Comparison of ENCODE assay signal across 21 cellular contexts in the genomic region with DNA sequence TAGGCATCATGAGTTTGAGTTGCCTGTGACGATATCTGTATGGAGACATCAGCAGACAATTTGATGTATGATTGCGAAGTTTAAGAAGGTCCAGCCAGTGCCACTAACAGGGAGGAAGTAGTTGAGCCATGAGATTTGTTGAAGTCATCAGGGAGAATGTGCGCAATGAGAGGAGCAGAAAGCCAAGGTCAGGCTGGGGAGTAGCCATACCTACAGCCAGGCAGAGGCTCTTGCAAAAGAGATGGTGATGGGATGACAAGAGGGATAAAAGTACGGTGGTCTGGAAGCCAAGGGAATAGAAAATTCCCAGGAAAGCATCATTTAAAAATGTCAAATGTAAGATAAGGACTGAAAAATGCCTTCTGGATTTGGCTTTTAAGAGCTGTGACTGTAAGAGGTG. TPM values are rescaled to one million over a fixed set of nuclear protein-coding genes. Genes with fewer than 3 reads are reported as not detected.
DNase-seq lines count a peak whose midpoint lies in the region; ATAC-seq and TF ChIP-seq lines count a peak whose summit lies in the region.
"Had no signal": no experiment of that assay in that cellular context is flagged by ENCODE, and none has a peak within 500 bp of the region (broad histone marks: within the 10 kb centered on the region; RNA-seq: fewer than 3 reads in every experiment).

No MANE protein-coding gene starts in this region.

- H3K9me3 Mint-ChIP-seq in HFFc6: no peaks in the 10 kb centered on the region
- H3K9me3 Mint-ChIP-seq: neural crest cell; T-helper 1 cell treated with Interleukin-12 subunit alpha and Interleukin-12 subunit beta and Interleukin-4 antibody, amounts not matched to agents 30 μg/mL and 1 μg/mL, for 36 hours had no signal

- no peak for ATAC-seq in HG03565 (IDR thresholded peaks at IDR 0.05; ENCODE audit: unreplicated experiment)
- ATAC-seq: heart left ventricle, right lobe of liver had no signal

- H3K4me1 Mint-ChIP-seq in HFFc6 (ENCODE audit: low read depth): peaks cover 76% of the 10 kb centered on the region

- H3K27me3 ChIP-seq in sigmoid colon (no peaks in the 10 kb centered on the region), breast epithelium (no peaks in the 10 kb centered on the region)
- H3K27me3 ChIP-seq: colonic mucosa, heart left ventricle, right lobe of liver had no signal

- H3K4me1 ChIP-seq in sigmoid colon (peaks cover 0 to 78% (median 68%) of the 10 kb centered on the region in 4 donors), breast epithelium (no peaks in the 10 kb centered on the region)

- intact Hi-C loops in sigmoid colon (cut with DNase I) (loop anchor here (2.0 kb wide), 1 partner anchor 137 kb away; the partner anchor contains the start of gene GCC2), breast epithelium (cut with DNase I; ENCODE audit: low total_unique reads) (no loop called here)

- peak overlapping the region; percentile 90 for H3K27ac Mint-ChIP-seq in HFFc6
- H3K27ac Mint-ChIP-seq: T-helper 1 cell treated with Interleukin-12 subunit alpha and Interleukin-12 subunit beta and Interleukin-4 antibody, amounts not matched to agents 30 μg/mL and 1 μg/mL, for 36 hours had no signal

- DNase-seq in HFFc6: no peak
- peak; percentile 40 for DNase-seq in SKM-1 treated with dmso at 0.1 percent for 144 hours (lab: John Stamatoyannopoulos, UW; ENCODE audit: unreplicated experiment)
- peak; percentile 84 for DNase-seq in fibroblast of pulmonary artery (ENCODE audit: low read depth)
- DNase-seq in sigmoid colon: no peak
- no peak for DNase-seq in stimulated activated CD4-positive, alpha-beta T cell treated with anti-CD3 and anti-CD28 coated beads, Interleukin-12 subunit alpha, Interleukin-12 subunit beta, amount 100 ng/mL, for 4 hours
- no peak for DNase-seq in stimulated activated CD4-positive, alpha-beta T cell treated with anti-CD3 and anti-CD28 coated beads, Interleukin-15, amount 100 ng/mL, for 24 hours
- no peak for DNase-seq in breast epithelium (ENCODE audit: low spot score in 2 of 2)
- DNase-seq: activated CD4-positive, CD25-positive, alpha-beta regulatory T cell treated with anti-CD3 and anti-CD28 coated beads, Interleukin-2, amount 50 U/mL, for 72 hours; activated gamma-delta T cell treated with Interleukin-2 at 50 U/mL for 16 hours; aorta; colonic mucosa; DMS 273 treated with DMSO at 0.1 percent for 48 hours; heart left ventricle; NCI-H774; right lobe of liver; stimulated activated CD4-positive, alpha-beta T cell treated with anti-CD3 and anti-CD28 coated beads, Interleukin-4, amount 100 ng/mL, for 1 hour had no signal

- H3K27ac ChIP-seq in sigmoid colon: peak overlapping the region in 3 of 4 donors; percentile 70 to 84 (median 77)
- no peak overlapping the region for H3K27ac ChIP-seq in breast epithelium
- H3K27ac ChIP-seq: colonic mucosa, right lobe of liver had no signal

- H3K27me3 Mint-ChIP-seq in HFFc6 (ENCODE audit: insufficient read depth): peaks cover 2% of the 10 kb centered on the region
- H3K27me3 Mint-ChIP-seq: B cell had no signal

- H3K36me3 ChIP-seq in sigmoid colon: no peaks in the 10 kb centered on the region
- no peaks in the 10 kb centered on the region for H3K36me3 ChIP-seq in breast epithelium
- H3K36me3 ChIP-seq: colonic mucosa, heart left ventricle, right lobe of liver, thoracic aorta had no signal

- peak overlapping the region; percentile 75 for H3K4me3 Mint-ChIP-seq in HFFc6
- H3K4me3 Mint-ChIP-seq: B cell; neural crest cell; T-helper 1 cell treated with Interleukin-12 subunit alpha and Interleukin-12 subunit beta and Interleukin-4 antibody, amounts not matched to agents 30 μg/mL and 1 μg/mL, for 36 hours had no signal

- H3K4me3 ChIP-seq in fibroblast of pulmonary artery (replicated peaks; ENCODE audit: low read depth, low read length): no peak overlapping the region
- H3K4me3 ChIP-seq in sigmoid colon: no peak overlapping the region
- H3K4me3 ChIP-seq in breast epithelium: no peak overlapping the region
- H3K4me3 ChIP-seq: colonic mucosa, heart left ventricle, right lobe of liver, thoracic aorta had no signal

- TF ChIP-seq POLR2A in sigmoid colon (IDR thresholded peaks at IDR 0.05): no peak
- no peak for TF ChIP-seq POLR2A in breast epithelium (IDR thresholded peaks at IDR 0.05)

- no peak for TF ChIP-seq EP300 in sigmoid colon (IDR thresholded peaks at IDR 0.05)

- H3K9me3 ChIP-seq in sigmoid colon: no peaks in the 10 kb centered on the region
- no peaks in the 10 kb centered on the region for H3K9me3 ChIP-seq in breast epithelium
- H3K9me3 ChIP-seq: colonic mucosa, heart left ventricle, right lobe of liver, thoracic aorta had no signal

- 92 to 94% methylated on average over 4 of the region's 4 CpGs for WGBS in sigmoid colon, 2 donors

- TF ChIP-seq CTCF in HFFc6 (IDR thresholded peaks at IDR 0.05) (no peak), fibroblast of pulmonary artery (IDR thresholded peaks at IDR 0.05; ENCODE audit: low read length, missing control alignments) (no peak), sigmoid colon (IDR thresholded peaks at IDR 0.05) (no peak), breast epithelium (IDR thresholded peaks at IDR 0.05) (no peak)

- no peaks in the 10 kb centered on the region for H3K36me3 Mint-ChIP-seq in HFFc6 (ENCODE audit: low read depth)

RNA-seq across cellular contexts. Expression of gene LIMS1, which starts 51.2 kb away (rescaled TPM):
- total RNA-seq in HFFc6 (2021; fragmentation: NEBNext Ultra II Directional; extraction: Animal tissue kit (Norgen Biotek cat#: 25700)): 10 to 100 TPM; 57.0 to 58.7 (median 57.8) TPM
- total RNA-seq in sigmoid colon: 100 to 1,000 TPM in 1 of 4 donors, 10 to 100 TPM in 3; 65.3 to 185 (median 82.1) TPM
- 10 to 100 TPM; 16.2 to 22.5 (median 17.3) TPM for polyA plus RNA-seq in sigmoid colon
- total RNA-seq in breast epithelium: 100 to 1,000 TPM in 1 of 3 donors, 10 to 100 TPM in 2; 66.5 to 123 (median 93.1) TPM

Comparison
In these comparisons a context has a peak if more than half of its experiments do, and no peak if none do; other contexts are left out.
1. DNase-seq: peak in SKM-1 treated with dmso at 0.1 percent for 144 hours (single experiment) and fibroblast of pulmonary artery (single experiment); none in HFFc6 (single experiment), sigmoid colon (single experiment), stimulated activated CD4-positive, alpha-beta T cell treated with anti-CD3 and anti-CD28 coated beads, Interleukin-12 subunit alpha, Interleukin-12 subunit beta, amount 100 ng/mL, for 4 hours (single experiment), stimulated activated CD4-positive, alpha-beta T cell treated with anti-CD3 and anti-CD28 coated beads, Interleukin-15, amount 100 ng/mL, for 24 hours (single experiment) and breast epithelium (0 of 2).
2. H3K27ac ChIP-seq: peak in sigmoid colon (3 of 4); none in breast epithelium (0 of 2).